25 cellular contexts compared by ENCODE assay signal in genomic region chr13:32993109-32993508, GRCh38. TPM values are rescaled to one million over a fixed set of nuclear protein-coding genes. Genes with fewer than 3 reads are reported as not detected.
A peak's percentile ranks its signal among the peaks of the same experiment; 100 is the strongest.
DNase-seq lines count a peak whose midpoint lies in the region; ATAC-seq and TF ChIP-seq lines count a peak whose summit lies in the region.
"Had no signal": no experiment of that assay in that cellular context is flagged by ENCODE, and none has a peak within 500 bp of the region (broad histone marks: within the 10 kb centered on the region; RNA-seq: fewer than 3 reads in every experiment).

No MANE protein-coding gene starts in this region.

- no peak overlapping the region for H3K4me2 ChIP-seq in neural progenitor cell
- H3K4me2 ChIP-seq: BLaER1 had no signal

- no peaks in the 10 kb centered on the region for H3K36me3 Mint-ChIP-seq in neural progenitor cell
- H3K36me3 Mint-ChIP-seq: CD14-positive monocyte; CD4-positive, alpha-beta memory T cell; CD4-positive, CD25-positive, alpha-beta regulatory T cell; CD8-positive, alpha-beta memory T cell had no signal

- H3K27ac Mint-ChIP-seq in neural progenitor cell = peak overlapping the region; percentile 30
- H3K27ac Mint-ChIP-seq: CD14-positive monocyte; CD4-positive, alpha-beta memory T cell; CD4-positive, CD25-positive, alpha-beta regulatory T cell had no signal

- H3K27ac ChIP-seq in HEK293 (ENCODE audit: extremely low read depth, low read depth, low read length) = no peak overlapping the region
- H3K27ac ChIP-seq in neural progenitor cell = no peak overlapping the region
- H3K27ac ChIP-seq in gastroesophageal sphincter = no peak overlapping the region
- H3K27ac ChIP-seq: BLaER1 had no signal

- no peak for DNase-seq in neural progenitor cell (ENCODE audit: low spot score)
- DNase-seq: 8988T; ACHN; BE2C; C1 segment of cervical spinal cord; CD4-positive, alpha-beta memory T cell; CD4-positive, CD25-positive, alpha-beta regulatory T cell; CD8-positive, alpha-beta memory T cell; COR-L47; DMS 273 treated with DMSO at 0.1 percent for 48 hours; DMS153; DMS53; DMS79; DND-41; EL; GDM1 had no signal

- no peaks in the 10 kb centered on the region for H4K20me1 ChIP-seq in neural progenitor cell (ENCODE audit: low read depth)
- H4K20me1 ChIP-seq: BLaER1 had no signal

- no peaks in the 10 kb centered on the region for H3F3A ChIP-seq in neural progenitor cell (ENCODE audit: low read depth)

- no peaks in the 10 kb centered on the region for H3K36me3 ChIP-seq in HEK293 (ENCODE audit: control insufficient read depth in 2 of 2, insufficient read depth in 1 of 2, low read length in 2 of 2)
- no peaks in the 10 kb centered on the region for H3K36me3 ChIP-seq in neural progenitor cell
- H3K36me3 ChIP-seq in gastroesophageal sphincter = no peaks in the 10 kb centered on the region
- H3K36me3 ChIP-seq: BE2C, BLaER1 had no signal

- TF ChIP-seq POLR2A in gastroesophageal sphincter (IDR thresholded peaks at IDR 0.05) = no peak

- H3K4me3 ChIP-seq in HEK293 (ENCODE audit: low read depth, low read length) = no peak overlapping the region
- no peak overlapping the region for H3K4me3 ChIP-seq in neural progenitor cell
- no peak overlapping the region for H3K4me3 ChIP-seq in gastroesophageal sphincter
- H3K4me3 ChIP-seq: BLaER1, GM12878 had no signal

- H3K27me3 ChIP-seq in neural progenitor cell = no peaks in the 10 kb centered on the region
- H3K27me3 ChIP-seq in gastroesophageal sphincter = no peaks in the 10 kb centered on the region
- H3K27me3 ChIP-seq: BE2C, BLaER1 had no signal

- H3K9me3 ChIP-seq in HEK293 (ENCODE audit: control insufficient read depth, insufficient read depth, low read depth, low read length) = no peaks in the 10 kb centered on the region
- H3K9me3 ChIP-seq in neural progenitor cell (ENCODE audit: low read depth) = no peaks in the 10 kb centered on the region
- H3K9me3 ChIP-seq in gastroesophageal sphincter = no peaks in the 10 kb centered on the region
- H3K9me3 ChIP-seq: BE2C, BLaER1 had no signal

- POLR2A ChIA-PET in HEK293 (lab: Yijun Ruan, JAX) = no interaction called here

- no peak overlapping the region for H3K9ac ChIP-seq in neural progenitor cell
- H3K9ac ChIP-seq: BLaER1 had no signal

- H3K4me1 Mint-ChIP-seq in neural progenitor cell = no peaks in the 10 kb centered on the region
- H3K4me1 Mint-ChIP-seq: CD4-positive, CD25-positive, alpha-beta regulatory T cell had no signal

- no peak overlapping the region for H2AFZ ChIP-seq in neural progenitor cell (replicated peaks)

- no peaks in the 10 kb centered on the region for H3K79me2 ChIP-seq in neural progenitor cell (ENCODE audit: low read depth)

- 74 to 80% methylated on average over 6 to 7 of the region's 7 CpGs for WGBS in gastroesophageal sphincter (ENCODE audit: low coverage in 1 of 2), 2 donors

- ATAC-seq in HG02970 (IDR thresholded peaks at IDR 0.05; ENCODE audit: low FRiP score, unreplicated experiment) (no peak), gastroesophageal sphincter (no peak), HG03135 (IDR thresholded peaks at IDR 0.05; ENCODE audit: unreplicated experiment) (no peak)
- ATAC-seq: GM12878 had no signal

- no peaks in the 10 kb centered on the region for H3K4me1 ChIP-seq in HEK293 (ENCODE audit: control insufficient read depth, insufficient read depth, low read length)
- no peaks in the 10 kb centered on the region for H3K4me1 ChIP-seq in neural progenitor cell
- no peaks in the 10 kb centered on the region for H3K4me1 ChIP-seq in gastroesophageal sphincter
- H3K4me1 ChIP-seq: BE2C had no signal

- TF ChIP-seq CTCF in HEK293 (tag by site-specific recombination; IDR thresholded peaks at IDR 0.05) = no peak
- TF ChIP-seq CTCF in neural progenitor cell (IDR thresholded peaks at IDR 0.05) = no peak
- no peak for TF ChIP-seq CTCF in gastroesophageal sphincter (IDR thresholded peaks at IDR 0.05)

- no peak for TF ChIP-seq EP300 in gastroesophageal sphincter (IDR thresholded peaks at IDR 0.05)

- H3K27me3 Mint-ChIP-seq in neural progenitor cell (ENCODE audit: insufficient read depth, low read depth) = peaks cover 2% of the 10 kb centered on the region

- no peaks in the 10 kb centered on the region for H3K9me3 Mint-ChIP-seq in neural progenitor cell

- no peak overlapping the region for H3K4me3 Mint-ChIP-seq in neural progenitor cell
- H3K4me3 Mint-ChIP-seq: CD14-positive monocyte; CD4-positive, alpha-beta memory T cell; CD4-positive, CD25-positive, alpha-beta regulatory T cell; CD8-positive, alpha-beta memory T cell had no signal

- CTCF ChIA-PET in HEK293 (lab: Yijun Ruan, JAX) = no interaction called here

TF ChIP-seq in HEK293, 187 proteins besides CTCF, POLR2A, EP300 and RAD21:
- TF ChIP-seq IKZF3 (tag by site-specific recombination; IDR thresholded peaks at IDR 0.05) (no peak), PRDM1 (tag by site-specific recombination; IDR thresholded peaks at IDR 0.05) (peak; percentile 96)

RNA-seq across cellular contexts. Expression of gene KL, which starts 23.1 kb away (rescaled TPM):
- total RNA-seq in neural progenitor cell (ENCODE audit: low replicate concordance) (not detected in 2 replicates), gastroesophageal sphincter (1 to 10 TPM; 1.7 to 6.6 (median 3.4) TPM)
- total RNA-seq: CD4-positive, CD25-positive, alpha-beta regulatory T cell; Daoy; G401 had no signal
